ENCODE assay signal across 22 cellular contexts in the genomic region with DNA sequence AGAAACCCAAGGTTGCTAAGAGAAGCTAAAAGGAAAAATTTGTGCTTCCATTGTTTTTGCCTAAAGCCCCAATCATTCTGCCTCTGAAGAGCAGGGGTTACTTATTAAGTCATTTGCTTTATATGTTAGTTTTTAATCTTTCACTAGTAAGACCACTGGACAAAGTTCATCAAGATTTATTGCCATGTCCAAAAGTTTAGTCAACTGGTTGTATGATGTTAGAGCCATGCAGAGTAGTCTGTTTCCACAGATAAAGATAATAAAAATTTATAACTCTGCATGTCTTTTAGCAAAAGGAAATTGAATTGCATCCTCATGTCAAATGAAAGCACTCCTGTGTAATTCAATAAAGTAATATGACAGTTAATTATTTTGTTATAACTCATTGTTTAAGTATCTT.
DNase-seq lines count a peak whose midpoint lies in the region; ATAC-seq, FAIRE-seq and TF ChIP-seq lines count a peak whose summit lies in the region.
"Had no signal": no experiment of that assay in that cellular context is flagged by ENCODE, and none has a peak within 500 bp of the region (broad histone marks: within the 10 kb centered on the region; RNA-seq: fewer than 3 reads in every experiment).

No MANE protein-coding gene starts in this region.

- no peaks in the 10 kb centered on the region for H3K9me3 ChIP-seq in mucosa of descending colon
- H3K9me3 ChIP-seq: A549, Caco-2 had no signal

- H3K4me3 ChIP-seq in mucosa of descending colon: no peak overlapping the region
- H3K4me3 ChIP-seq: A549; BLaER1 treated with 17β-estradiol and CSF1 and Interleukin-3, amounts not matched to agents 10 nM and 100 nM; GM12878 had no signal

- no peak for TF ChIP-seq CTCF in mucosa of descending colon (IDR thresholded peaks at IDR 0.05)

- peak; percentile 64 for ATAC-seq in left colon
- peak; percentile 34 for ATAC-seq in mucosa of descending colon
- no peak for ATAC-seq in HG03175 (IDR thresholded peaks at IDR 0.05; ENCODE audit: unreplicated experiment)
- ATAC-seq: A549; CD8-positive, alpha-beta T cell; GM12878 had no signal

- DNase-seq in left colon (no peak), mucosa of descending colon (no peak), renal cortical epithelial cell (ENCODE audit: low read depth) (peak; percentile 38), HuH-7.5 (ENCODE audit: low spot score) (no peak), DMS79 (lab: John Stamatoyannopoulos, UW) (no peak), NCI-H69 (lab: John Stamatoyannopoulos, UW) (no peak)
- DNase-seq: AML-193; Calu3; CD4-positive, alpha-beta T cell; CD8-positive, alpha-beta T cell; DND-41; EL; GDM1 had no signal

- intact Hi-C loops in left colon (cut with DNase I, micrococcal nuclease): no loop called here
- intact Hi-C loops in mucosa of descending colon (cut with DNase I, micrococcal nuclease): no loop called here

- FAIRE-seq in colon (lab: Jason Lieb, UNC): peak; percentile 5
- FAIRE-seq: A549, D721Med, GM12878, GM12892, GM18507 had no signal

- no peaks in the 10 kb centered on the region for H3K36me3 ChIP-seq in mucosa of descending colon (ENCODE audit: low read depth)
- H3K36me3 ChIP-seq: BLaER1 treated with 17β-estradiol and CSF1 and Interleukin-3, amounts not matched to agents 10 nM and 100 nM had no signal

- H3K4me1 ChIP-seq in mucosa of descending colon (ENCODE audit: low read depth): peaks cover 6% of the 10 kb centered on the region
- H3K4me1 ChIP-seq: A549 had no signal
